Comparison of ENCODE assay signal across 8 cellular contexts in genomic region chr22:30195245-30196140, GRCh38.
A peak's percentile ranks its signal among the peaks of the same experiment; 100 is the strongest.
DNase-seq lines count a peak whose midpoint lies in the region; ATAC-seq and TF ChIP-seq lines count a peak whose summit lies in the region.

No MANE protein-coding gene starts in this region.

- peak overlapping the region; percentile 98 for H3K27ac ChIP-seq in RWPE1
- peak overlapping the region; percentile 60 for H3K27ac ChIP-seq in rectal smooth muscle tissue (ENCODE audit: low read depth, low read length)

- peak overlapping the region; percentile 10 for H3K4me3 ChIP-seq in rectal smooth muscle tissue (ENCODE audit: low read length)

- no peaks in the 10 kb centered on the region for H3K36me3 ChIP-seq in rectal smooth muscle tissue (ENCODE audit: control insufficient read depth, insufficient read depth, low read length)

- CTCF ChIA-PET in RWPE1 (lab: Yijun Ruan, JAX) = interaction anchor here (0.6 kb wide), 1 partner anchor 60 kb away, joined by 3 read pairs; no protein-coding TSS in a partner anchor

- DNase-seq in GM03348 (ENCODE audit: low spot score) (peak; percentile 48), RWPE1 (ENCODE audit: low spot score) (no peak), erythroblast (lab: John Stamatoyannopoulos, UW) (peak; percentile 18 to 31), NCI-H187 treated with DMSO at 0.1 percent for 48 hours (lab: John Stamatoyannopoulos, UW) (no peak)
- DNase-seq in central memory CD4-positive, alpha-beta T cell = no peak
- DNase-seq in NK-92 treated with Interleukin-12 subunit alpha and Interleukin-12 subunit beta, amount 100 ng/mL, for 24 hours (lab: John Stamatoyannopoulos, UW) = no peak

- TF ChIP-seq POLR2A in erythroblast (IDR thresholded peaks at IDR 0.05; ENCODE audit: low read length) = no peak

- no peak for TF ChIP-seq CTCF in RWPE1 (conservative IDR thresholded peaks at IDR 0.05; ENCODE audit: low read depth)

- ATAC-seq in activated CD4-positive, CD25-positive, alpha-beta regulatory T cell treated with anti-CD3 and anti-CD28 coated beads, Interleukin-2, amount 50 U/mL, for 24 hours = no peak

- H3K9ac ChIP-seq in rectal smooth muscle tissue (ENCODE audit: low read length) = no peak overlapping the region

- H3K27me3 ChIP-seq in rectal smooth muscle tissue (ENCODE audit: control insufficient read depth, insufficient read depth, low read length) = no peaks in the 10 kb centered on the region

- H3K4me1 ChIP-seq in rectal smooth muscle tissue (ENCODE audit: control insufficient read depth, insufficient read depth, low read length) = peaks cover 5% of the 10 kb centered on the region

- POLR2A ChIA-PET in RWPE1 (lab: Yijun Ruan, JAX; ENCODE audit: low non-redundant PET) = no interaction called here

Comparison
In these comparisons a context has a peak if more than half of its experiments do, and no peak if none do; other contexts are left out.
1. DNase-seq: peak in GM03348 (single experiment) and erythroblast (2 of 2); none in RWPE1 (single experiment), central memory CD4-positive, alpha-beta T cell (single experiment), NCI-H187 treated with DMSO at 0.1 percent for 48 hours (single experiment) and NK-92 treated with Interleukin-12 subunit alpha and Interleukin-12 subunit beta, amount 100 ng/mL, for 24 hours (single experiment).